Comparison of ENCODE assay signal across 13 cellular contexts in genomic region chr7:50685445-50686070, GRCh38.
DNase-seq lines count a peak whose midpoint lies in the region; ATAC-seq and TF ChIP-seq lines count a peak whose summit lies in the region.
"Had no signal": no experiment of that assay in that cellular context is flagged by ENCODE, and none has a peak within 500 bp of the region (broad histone marks: within the 10 kb centered on the region; RNA-seq: fewer than 3 reads in every experiment).

No MANE protein-coding gene starts in this region.

- H3K36me3 ChIP-seq in neuronal stem cell (replicated peaks in 1 of 2; ENCODE audit: control insufficient read depth in 2 of 2, insufficient read depth in 2 of 2, low read length in 2 of 2): peaks cover 8 to 46% of the 10 kb centered on the region in 2 donors
- H3K36me3 ChIP-seq in MG63: no peaks in the 10 kb centered on the region; the same call in none of the 2 replicates
- H3K36me3 ChIP-seq: neutrophil had no signal

- no peaks in the 10 kb centered on the region for H3K27me3 ChIP-seq in foreskin keratinocyte
- H3K27me3 ChIP-seq in neuronal stem cell (ENCODE audit: control insufficient read depth in 3 of 3, insufficient read depth in 3 of 3, low read depth in 1 of 3, low read length in 3 of 3): no peaks in the 10 kb centered on the region
- no peaks in the 10 kb centered on the region for H3K27me3 ChIP-seq in MG63
- H3K27me3 ChIP-seq: neutrophil had no signal

- peak overlapping the region; percentile 27 for H3K18ac ChIP-seq in neuronal stem cell (ENCODE audit: low read length)

- TF ChIP-seq CTCF in C4-2B (conservative IDR thresholded peaks at IDR 0.05): no peak
- no peak for TF ChIP-seq CTCF in foreskin keratinocyte (conservative IDR thresholded peaks at IDR 0.05)

- no peak overlapping the region for H3K4ac ChIP-seq in neuronal stem cell (ENCODE audit: low read length)

- ATAC-seq in foreskin keratinocyte (peak; percentile 20), SK-N-SH treated with all-trans-retinoic acid at 6 μM for 48 hours (no peak), GM18861 (IDR thresholded peaks at IDR 0.05; ENCODE audit: unreplicated experiment) (no peak)

- H3K9me3 ChIP-seq in neuronal stem cell (replicated peaks in 1 of 2; ENCODE audit: control insufficient read depth in 2 of 2, insufficient read depth in 1 of 2, low read depth in 1 of 2, low read length in 2 of 2) (peaks cover 1 to 3% of the 10 kb centered on the region in 2 donors), MG63 (no peaks in the 10 kb centered on the region)
- H3K9me3 ChIP-seq: neutrophil had no signal

- H3K79me1 ChIP-seq in neuronal stem cell (ENCODE audit: low read depth, low read length): peaks cover 2% of the 10 kb centered on the region

- no peak overlapping the region for H2BK5ac ChIP-seq in neuronal stem cell (ENCODE audit: low read length)

- no peak overlapping the region for H3K4me3 ChIP-seq in neuronal stem cell (ENCODE audit: low read length in 2 of 2)
- no peak overlapping the region for H3K4me3 ChIP-seq in MG63
- H3K4me3 ChIP-seq: lung had no signal

- TF ChIP-seq EP300 in Ishikawa (IDR thresholded peaks at IDR 0.05; ENCODE audit: borderline replicate concordance): peak; percentile 38; the same call in 1 of the 2 replicates

- no peak overlapping the region for H2BK12ac ChIP-seq in neuronal stem cell (ENCODE audit: low read length)

- H3K27ac ChIP-seq in C4-2B (peak overlapping the region; percentile 60), foreskin keratinocyte (no peak overlapping the region), neuronal stem cell (replicated peaks; ENCODE audit: low read length) (no peak overlapping the region)
- H3K27ac ChIP-seq: neutrophil had no signal

- no peak for TF ChIP-seq RAD21 in Ishikawa (IDR thresholded peaks at IDR 0.05; ENCODE audit: low read depth)

- H3K4me1 ChIP-seq in foreskin keratinocyte (no peaks in the 10 kb centered on the region), neuronal stem cell (ENCODE audit: control insufficient read depth in 2 of 2, insufficient read depth in 1 of 2, low read depth in 1 of 2, low read length in 2 of 2) (peaks cover 0 to 14% of the 10 kb centered on the region in 2 donors)

- H4K91ac ChIP-seq in neuronal stem cell (ENCODE audit: low read depth, low read length, poor library complexity): no peak overlapping the region

- no peak overlapping the region for H3K4me2 ChIP-seq in neuronal stem cell (ENCODE audit: insufficient read depth, low read length, poor library complexity, severe bottlenecking)

- no peak overlapping the region for H3K9ac ChIP-seq in neuronal stem cell (ENCODE audit: low read depth, low read length, poor library complexity)

- no CpG with 5 or more reads among the region's 9 CpGs for WGBS in neuronal stem cell (ENCODE audit: extremely low coverage in 2 of 2, insufficient read length in 2 of 2, insufficient replicate concordance in 1 of 2), 2 donors

- H2AFZ ChIP-seq in neuronal stem cell (ENCODE audit: low read length): no peak overlapping the region

- H2BK15ac ChIP-seq in neuronal stem cell (ENCODE audit: low read length): no peak overlapping the region

- no peak overlapping the region for H3K23ac ChIP-seq in neuronal stem cell (ENCODE audit: low read depth, low read length, poor library complexity)

- H2BK120ac ChIP-seq in neuronal stem cell (ENCODE audit: low read depth, low read length): no peak overlapping the region

- no peak overlapping the region for H4K8ac ChIP-seq in neuronal stem cell (ENCODE audit: low read depth, low read length)

- no peak overlapping the region for H3K14ac ChIP-seq in neuronal stem cell (ENCODE audit: low read length)

- DNase-seq in foreskin keratinocyte: no peak
- DNase-seq in neuronal stem cell (ENCODE audit: low spot score): no peak
- DNase-seq in MG63: no peak
- DNase-seq in T-helper 9 cell: no peak
- DNase-seq: central memory CD4-positive, alpha-beta T cell; hippocampal formation; NCI-H524 treated with DMSO at 0.1 percent for 48 hours had no signal

- no peak overlapping the region for H2AK5ac ChIP-seq in neuronal stem cell (ENCODE audit: low read depth, low read length)

TF ChIP-seq in Ishikawa, 13 proteins besides CTCF, POLR2A, EP300 and RAD21 (continues in another document):
- TF ChIP-seq CEBPB (IDR thresholded peaks at IDR 0.05) (no peak), NFIC (IDR thresholded peaks at IDR 0.05) (0 out of 2 replicates have a peak, but pooled peaks have one; percentile 26), TEAD4 (IDR thresholded peaks at IDR 0.05) (peak; percentile 69), CREB1 (IDR thresholded peaks at IDR 0.05; ENCODE audit: low read depth) (no peak), ZBTB7A (IDR thresholded peaks at IDR 0.05; ENCODE audit: low read depth) (no peak), FOXM1 (IDR thresholded peaks at IDR 0.05; ENCODE audit: borderline replicate concordance, low read depth) (no peak), USF1 (IDR thresholded peaks at IDR 0.05) (no peak), TAF1 (IDR thresholded peaks at IDR 0.05; ENCODE audit: low read depth) (no peak), TCF12 (IDR thresholded peaks at IDR 0.05; ENCODE audit: low read depth) (peak; percentile 22; the same call in 1 of the 2 replicates), YY1 (IDR thresholded peaks at IDR 0.05; ENCODE audit: low read depth) (no peak)

TF ChIP-seq in SK-N-SH treated with all-trans-retinoic acid at 6 μM for 48 hours, 23 proteins besides CTCF, POLR2A, EP300 and RAD21 (continues in another document):
- TF ChIP-seq CSDC2 (CRISPR knock-in tag; IDR thresholded peaks at IDR 0.05) (no peak), ZFP3 (CRISPR knock-in tag; IDR thresholded peaks at IDR 0.05) (no peak), TOX (CRISPR knock-in tag; IDR thresholded peaks at IDR 0.05; ENCODE audit: borderline replicate concordance) (no peak), RARB (CRISPR knock-in tag; IDR thresholded peaks at IDR 0.05) (no peak), ISL1 (CRISPR knock-in tag; IDR thresholded peaks at IDR 0.05) (no peak), ZNF565 (CRISPR knock-in tag; conservative IDR thresholded peaks at IDR 0.05; ENCODE audit: low read depth) (no peak), ZFP30 (CRISPR knock-in tag; IDR thresholded peaks at IDR 0.05) (no peak), PATZ1 (CRISPR knock-in tag; IDR thresholded peaks at IDR 0.05; ENCODE audit: borderline replicate concordance) (no peak), SNAI2 (CRISPR knock-in tag; IDR thresholded peaks at IDR 0.05) (no peak), CREB5 (CRISPR knock-in tag; IDR thresholded peaks at IDR 0.05; ENCODE audit: low read depth) (no peak), OSR1 (CRISPR knock-in tag; IDR thresholded peaks at IDR 0.05) (no peak), ESRRG (CRISPR knock-in tag; IDR thresholded peaks at IDR 0.05) (no peak), CSRNP3 (CRISPR knock-in tag; IDR thresholded peaks at IDR 0.05) (no peak), PPARA (CRISPR knock-in tag; IDR thresholded peaks at IDR 0.05; ENCODE audit: borderline replicate concordance) (no peak), TCF4 (CRISPR knock-in tag; IDR thresholded peaks at IDR 0.05; ENCODE audit: borderline replicate concordance) (no peak), GLIS3 (CRISPR knock-in tag; IDR thresholded peaks at IDR 0.05) (no peak)
